13 cellular contexts compared by ENCODE assay signal in the genomic region with DNA sequence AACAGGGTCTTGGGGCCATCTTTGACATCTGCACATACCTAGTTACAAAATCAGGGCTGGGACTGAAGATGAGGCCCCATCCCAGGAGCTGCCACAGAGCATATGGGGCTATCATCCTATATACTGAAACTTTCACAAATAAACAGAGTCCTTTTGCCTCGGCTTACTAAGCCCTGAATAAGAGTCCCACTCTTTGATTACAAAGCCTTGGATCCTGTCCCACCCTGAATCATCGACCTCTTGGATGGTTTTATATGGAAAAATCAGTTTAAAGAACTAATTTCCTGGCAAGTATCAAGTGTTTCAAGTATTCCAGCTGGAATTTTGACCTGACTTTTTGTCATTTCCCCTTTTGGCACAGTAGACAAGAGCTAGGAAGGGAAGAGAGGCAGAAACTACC.
"Had no signal": no experiment of that assay in that cellular context is flagged by ENCODE, and none has a peak within 500 bp of the region (broad histone marks: within the 10 kb centered on the region; RNA-seq: fewer than 3 reads in every experiment).

No MANE protein-coding gene starts in this region.

- H3K4me3 ChIP-seq: cardiac muscle cell, heart left ventricle had no signal

- H3K27me3 ChIP-seq: heart left ventricle had no signal

- DNase-seq: activated B cell treated with CpG ODN at 0.5 μM for 24 hours; activated CD4-positive, alpha-beta T cell treated with anti-CD3 and anti-CD28 coated beads for 48 hours; activated CD8-positive, alpha-beta memory T cell treated with anti-CD3 and anti-CD28 coated beads, Interleukin-2, amount 50 U/mL, for 4 hours; activated CD8-positive, alpha-beta T cell treated with anti-CD3 and anti-CD28 coated beads for 36 hours; activated naive CD8-positive, alpha-beta T cell treated with anti-CD3 and anti-CD28 coated beads for 36 hours; activated T-cell treated with anti-CD3 and anti-CD28 coated beads, Interleukin-2, amount 50 U/mL, for 72 hours; heart left ventricle; immature natural killer cell; nephron progenitor cell had no signal

- H3K9me3 ChIP-seq: heart left ventricle had no signal

- H3K4me1 Mint-ChIP-seq: activated B cell treated with CpG ODN at 0.5 μM for 24 hours; activated naive CD8-positive, alpha-beta T cell treated with anti-CD3 and anti-CD28 coated beads for 36 hours; immature natural killer cell had no signal

- H3K36me3 ChIP-seq: cardiac muscle cell, heart left ventricle had no signal

- H3K9me3 Mint-ChIP-seq: activated B cell treated with CpG ODN at 0.5 μM for 24 hours; activated CD8-positive, alpha-beta T cell treated with anti-CD3 and anti-CD28 coated beads for 36 hours; activated naive CD8-positive, alpha-beta T cell treated with anti-CD3 and anti-CD28 coated beads for 36 hours; activated T-cell treated with anti-CD3 and anti-CD28 coated beads, Interleukin-2, amount 50 U/mL, for 72 hours; nephron progenitor cell; stimulated activated naive CD8-positive, alpha-beta T cell treated with anti-CD3 and anti-CD28 coated beads, Interleukin-15, Interleukin-2, amounts not matched to agents 100 ng/mL and 50 ng/mL, for 24 hours; T-helper 2 cell treated with Interferon-gamma antibody and Interleukin-4, amounts not matched to agents 5 μg/mL and 100 μg/mL, for 36 hours; type B pancreatic cell had no signal

- H3K27ac ChIP-seq: cardiac muscle cell had no signal

- H3K36me3 Mint-ChIP-seq: activated naive CD8-positive, alpha-beta T cell treated with anti-CD3 and anti-CD28 coated beads for 36 hours; immature natural killer cell; type B pancreatic cell had no signal

- H3K27ac Mint-ChIP-seq: activated B cell treated with CpG ODN at 0.5 μM for 24 hours; activated CD8-positive, alpha-beta T cell treated with anti-CD3 and anti-CD28 coated beads for 36 hours; activated naive CD8-positive, alpha-beta T cell treated with anti-CD3 and anti-CD28 coated beads for 36 hours; activated T-cell treated with anti-CD3 and anti-CD28 coated beads, Interleukin-2, amount 50 U/mL, for 72 hours; immature natural killer cell; nephron progenitor cell; stimulated activated naive CD8-positive, alpha-beta T cell treated with anti-CD3 and anti-CD28 coated beads, Interleukin-15, Interleukin-2, amounts not matched to agents 100 ng/mL and 50 ng/mL, for 24 hours; T-helper 2 cell treated with Interferon-gamma antibody and Interleukin-4, amounts not matched to agents 5 μg/mL and 100 μg/mL, for 36 hours; type B pancreatic cell had no signal

- H3K4me3 Mint-ChIP-seq: activated B cell treated with CpG ODN at 0.5 μM for 24 hours; activated CD8-positive, alpha-beta T cell treated with anti-CD3 and anti-CD28 coated beads for 36 hours; activated naive CD8-positive, alpha-beta T cell treated with anti-CD3 and anti-CD28 coated beads for 36 hours; activated T-cell treated with anti-CD3 and anti-CD28 coated beads, Interleukin-2, amount 50 U/mL, for 72 hours; immature natural killer cell; nephron progenitor cell; stimulated activated naive CD8-positive, alpha-beta T cell treated with anti-CD3 and anti-CD28 coated beads, Interleukin-15, Interleukin-2, amounts not matched to agents 100 ng/mL and 50 ng/mL, for 24 hours; T-helper 2 cell treated with Interferon-gamma antibody and Interleukin-4, amounts not matched to agents 5 μg/mL and 100 μg/mL, for 36 hours; type B pancreatic cell had no signal

- H3K27me3 Mint-ChIP-seq: activated B cell treated with CpG ODN at 0.5 μM for 24 hours; activated CD8-positive, alpha-beta T cell treated with anti-CD3 and anti-CD28 coated beads for 36 hours; activated naive CD8-positive, alpha-beta T cell treated with anti-CD3 and anti-CD28 coated beads for 36 hours; stimulated activated naive CD8-positive, alpha-beta T cell treated with anti-CD3 and anti-CD28 coated beads, Interleukin-15, Interleukin-2, amounts not matched to agents 100 ng/mL and 50 ng/mL, for 24 hours had no signal
